In genomic region chr9:4689687-4690104, GRCh38 we compare ENCODE assay signal across 9 cellular contexts. TPM values are rescaled to one million over a fixed set of nuclear protein-coding genes. Genes with fewer than 3 reads are reported as not detected.
DNase-seq lines count a peak whose midpoint lies in the region; ATAC-seq and TF ChIP-seq lines count a peak whose summit lies in the region.
"Had no signal": no experiment of that assay in that cellular context is flagged by ENCODE, and none has a peak within 500 bp of the region (broad histone marks: within the 10 kb centered on the region; RNA-seq: fewer than 3 reads in every experiment).

No MANE protein-coding gene starts in this region.

- no peaks in the 10 kb centered on the region for H3K27me3 ChIP-seq in H7 (ENCODE audit: control insufficient read depth, insufficient read depth, low read length)
- no peaks in the 10 kb centered on the region for H3K27me3 ChIP-seq in tibial nerve

- ATAC-seq in GM21367 (IDR thresholded peaks at IDR 0.05; ENCODE audit: unreplicated experiment) (peak; percentile 47), HG03439 (IDR thresholded peaks at IDR 0.05; ENCODE audit: unreplicated experiment) (peak; percentile 71)

- peak; percentile 30 for DNase-seq in GM13977 (ENCODE audit: low spot score)
- peak; percentile 27 for DNase-seq in fibroblast of mammary gland (ENCODE audit: low read depth)
- no peak for DNase-seq in NCI-H1105 (lab: John Stamatoyannopoulos, UW)
- DNase-seq in H7 = no peak
- DNase-seq in COLO668 (lab: John Stamatoyannopoulos, UW; ENCODE audit: unreplicated experiment) = no peak
- no peak for DNase-seq in tibial nerve (ENCODE audit: low spot score in 2 of 2)

- TF ChIP-seq CTCF in GM13977 (IDR thresholded peaks at IDR 0.05; ENCODE audit: extremely low read depth, insufficient read depth, missing control alignments) (no peak), fibroblast of mammary gland (conservative IDR thresholded peaks at IDR 0.05; ENCODE audit: control insufficient read depth, insufficient read depth, low read depth, low read length) (no peak), tibial nerve (IDR thresholded peaks at IDR 0.05) (no peak)

- no peaks in the 10 kb centered on the region for H3K9me3 ChIP-seq in tibial nerve

- H3K4me3 ChIP-seq in fibroblast of mammary gland (ENCODE audit: control insufficient read depth, low read depth, low read length) = no peak overlapping the region
- no peak overlapping the region for H3K4me3 ChIP-seq in H7 (ENCODE audit: insufficient read depth, low read depth, low read length)
- H3K4me3 ChIP-seq in tibial nerve = no peak overlapping the region

- no peak for TF ChIP-seq EP300 in tibial nerve (IDR thresholded peaks at IDR 0.05)

- in situ Hi-C loops in GM13977 (cut with MboI; ENCODE audit: low pct_unique_long_range_greater_than_20kb, low sequenced_read_pairs, unreplicated experiment) = no loop called here

- peaks cover 0 to 48% (median 3%) of the 10 kb centered on the region in 4 donors for H3K4me1 ChIP-seq in tibial nerve
- H3K4me1 ChIP-seq: parathyroid adenoma had no signal

- H3K36me3 ChIP-seq in H7 (replicated peaks; ENCODE audit: control insufficient read depth, insufficient read depth, low read length) (peaks cover 4% of the 10 kb centered on the region), tibial nerve (peaks cover 0 to 56% (median 0%) of the 10 kb centered on the region in 3 donors)

- H3K27ac ChIP-seq in tibial nerve = no peak overlapping the region
- H3K27ac ChIP-seq: parathyroid adenoma had no signal

- WGBS in tibial nerve, 2 donors = 87 to 90% methylated on average over 1 of the region's 1 CpG

- TF ChIP-seq POLR2A in tibial nerve (IDR thresholded peaks at IDR 0.05) = no peak

RNA-seq across cellular contexts. Expression of gene CDC37L1, which starts 10.3 kb away (rescaled TPM):
- 18.8 and 20.4 TPM in 2 replicates for total RNA-seq in H7 (2014; rRNA removed; shearing (Covaris generic))
- 10 to 100 TPM; 28.5 to 48.9 (median 38.0) TPM for total RNA-seq in tibial nerve

RNA-seq across cellular contexts. Expression of gene SPATA6L, which starts 23.4 kb away (rescaled TPM):
- 0.48 TPM in 1 of 2 replicates, not detected in the other for total RNA-seq in H7 (2014; rRNA removed; shearing (Covaris generic))
- total RNA-seq in tibial nerve = 1 to 10 TPM; 1.3 to 5.4 (median 3.8) TPM

RNA-seq across cellular contexts. Expression of gene PLPP6, which starts 27.6 kb away (rescaled TPM):
- total RNA-seq in H7 (2014; rRNA removed; shearing (Covaris generic)) = 5.8 and 6.8 TPM in 2 replicates
- total RNA-seq in tibial nerve = 1 to 10 TPM; 4.2 to 8.0 (median 5.6) TPM

RNA-seq across cellular contexts. Expression of gene AK3, which starts 51.3 kb away (rescaled TPM):
- 116 and 118 TPM in 2 replicates for total RNA-seq in H7 (2014; rRNA removed; shearing (Covaris generic))
- total RNA-seq in tibial nerve = 10 to 100 TPM; 70.2 to 97.5 (median 93.4) TPM

Comparison
In these comparisons a context has a peak if more than half of its experiments do, and no peak if none do; other contexts are left out.
1. DNase-seq: peak in GM13977 (single experiment) and fibroblast of mammary gland (single experiment); none in NCI-H1105 (single experiment), H7 (single experiment), COLO668 (single experiment) and tibial nerve (0 of 2).